In genomic region chr2:51290725-51291124, GRCh38 we compare ENCODE assay signal across 17 cellular contexts.
"Had no signal": no experiment of that assay in that cellular context is flagged by ENCODE, and none has a peak within 500 bp of the region (broad histone marks: within the 10 kb centered on the region; RNA-seq: fewer than 3 reads in every experiment).

No MANE protein-coding gene starts in this region.

- ATAC-seq: activated CD8-positive, alpha-beta T cell treated with anti-CD3 and anti-CD28 coated beads for 36 hours; activated T-cell treated with anti-CD3 and anti-CD28 coated beads, Interleukin-2, amount 50 U/mL, for 4 hours; gastroesophageal sphincter; left lobe of liver; naive thymus-derived CD8-positive, alpha-beta T cell; stimulated activated effector memory CD8-positive, alpha-beta T cell treated with anti-CD3 and anti-CD28 coated beads, Interleukin-12 subunit alpha, Interleukin-12 subunit beta, amount 100 ng/mL, for 72 hours; T-helper 17 cell had no signal

- H3K4me3 ChIP-seq: adrenal gland, gastroesophageal sphincter, hepatocyte, thyroid gland had no signal

- DNase-seq: activated B cell treated with CpG ODN at 0.5 μM for 24 hours; activated CD4-positive, alpha-beta T cell treated with anti-CD3 and anti-CD28 coated beads for 48 hours; activated CD8-positive, alpha-beta T cell treated with anti-CD3 and anti-CD28 coated beads for 36 hours; activated effector memory CD4-positive, alpha-beta T cell treated with Interleukin-2 at 50 U/mL for 16 hours; activated naive CD4-positive, alpha-beta T cell treated with anti-CD3 and anti-CD28 coated beads, Interleukin-2, amount 50 U/mL, for 16 hours; activated T-cell treated with anti-CD3 and anti-CD28 coated beads, Interleukin-2, amount 50 U/mL, for 4 hours; adrenal gland; effector memory CD4-positive, alpha-beta T cell; naive thymus-derived CD8-positive, alpha-beta T cell; posterior cingulate gyrus; retina; T-helper 17 cell; thyroid gland had no signal
